22 cellular contexts compared by ENCODE assay signal in genomic region chr9:38042626-38043359, GRCh38. TPM values are rescaled to one million over a fixed set of nuclear protein-coding genes. Genes with fewer than 3 reads are reported as not detected.
DNase-seq lines count a peak whose midpoint lies in the region; ATAC-seq, FAIRE-seq and TF ChIP-seq lines count a peak whose summit lies in the region.
"Had no signal": no experiment of that assay in that cellular context is flagged by ENCODE, and none has a peak within 500 bp of the region (broad histone marks: within the 10 kb centered on the region; RNA-seq: fewer than 3 reads in every experiment).

No MANE protein-coding gene starts in this region.

- no peak for TF ChIP-seq CTCF in HFFc6 (IDR thresholded peaks at IDR 0.05)
- no peak for TF ChIP-seq CTCF in astrocyte (IDR thresholded peaks at IDR 0.05; ENCODE audit: insufficient read depth, low read depth, low read length)
- no peak for TF ChIP-seq CTCF in heart right ventricle (IDR thresholded peaks at IDR 0.05)

- H3K36me3 ChIP-seq in astrocyte (ENCODE audit: insufficient read depth, low read length) (no peaks in the 10 kb centered on the region), heart right ventricle (no peaks in the 10 kb centered on the region), trophoblast cell (ENCODE audit: control insufficient read depth in 1 of 2, insufficient read depth in 2 of 2, low read length in 2 of 2) (peaks cover 5 to 6% of the 10 kb centered on the region in 2 experiments)
- H3K36me3 ChIP-seq: thyroid gland had no signal

- H2BK12ac ChIP-seq in trophoblast cell (ENCODE audit: low read length): peak overlapping the region; percentile 7

- H3K27me3 ChIP-seq in astrocyte (ENCODE audit: insufficient read depth, low read length) (no peaks in the 10 kb centered on the region), heart right ventricle (no peaks in the 10 kb centered on the region), trophoblast cell (ENCODE audit: insufficient read depth, low read length) (no peaks in the 10 kb centered on the region)
- H3K27me3 ChIP-seq: thyroid gland had no signal

- no peaks in the 10 kb centered on the region for H3K9me3 ChIP-seq in astrocyte (ENCODE audit: insufficient read depth, low read depth, low read length)
- no peaks in the 10 kb centered on the region for H3K9me3 ChIP-seq in heart right ventricle
- H3K9me3 ChIP-seq in trophoblast cell (ENCODE audit: insufficient read depth, low read depth, low read length): no peaks in the 10 kb centered on the region
- H3K9me3 ChIP-seq: thyroid gland had no signal

- intact Hi-C loops in heart right ventricle (cut with DNase I): no loop called here

- peaks cover 44% of the 10 kb centered on the region for H3K4me1 ChIP-seq in astrocyte (ENCODE audit: insufficient read depth, low read length)
- peaks cover 40 to 98% (median 75%) of the 10 kb centered on the region in 9 donors for H3K4me1 ChIP-seq in heart right ventricle
- H3K4me1 ChIP-seq in trophoblast cell (ENCODE audit: control insufficient read depth in 1 of 2, insufficient read depth in 2 of 2, low read length in 2 of 2): peaks cover 67 to 86% of the 10 kb centered on the region in 2 experiments

- H3K4me3 Mint-ChIP-seq in HFFc6 (no peak overlapping the region), astrocyte (ENCODE audit: unreplicated experiment) (no peak overlapping the region)
- H3K4me3 Mint-ChIP-seq: activated CD8-positive, alpha-beta T cell treated with anti-CD3 and anti-CD28 coated beads for 36 hours; activated naive CD8-positive, alpha-beta T cell treated with anti-CD3 and anti-CD28 coated beads, Interleukin-2, amount 50 U/mL, for 24 hours; activated T-cell treated with anti-CD3 and anti-CD28 coated beads, Interleukin-2, amount 50 U/mL, for 72 hours had no signal

- no peaks in the 10 kb centered on the region for H3K27me3 Mint-ChIP-seq in HFFc6 (ENCODE audit: insufficient read depth)
- H3K27me3 Mint-ChIP-seq in astrocyte (ENCODE audit: low read depth, unreplicated experiment): no peaks in the 10 kb centered on the region
- H3K27me3 Mint-ChIP-seq: activated CD8-positive, alpha-beta T cell treated with anti-CD3 and anti-CD28 coated beads for 36 hours; activated naive CD8-positive, alpha-beta T cell treated with anti-CD3 and anti-CD28 coated beads, Interleukin-2, amount 50 U/mL, for 24 hours had no signal

- H3K23ac ChIP-seq in trophoblast cell (ENCODE audit: low read length): no peak overlapping the region

- H3K4me2 ChIP-seq in astrocyte (ENCODE audit: low read length) (no peak overlapping the region), trophoblast cell (ENCODE audit: low read length) (no peak overlapping the region)
- H3K4me2 ChIP-seq: smooth muscle cell had no signal

- no peak overlapping the region for H2BK5ac ChIP-seq in trophoblast cell (ENCODE audit: low read depth, low read length, poor library complexity)

- H3K9ac ChIP-seq in astrocyte (ENCODE audit: low read length): no peak overlapping the region
- no peak overlapping the region for H3K9ac ChIP-seq in trophoblast cell (ENCODE audit: low read length)

- peak overlapping the region; percentile 8 for H3K14ac ChIP-seq in trophoblast cell (ENCODE audit: low read length)

- no peaks in the 10 kb centered on the region for H3K9me3 Mint-ChIP-seq in HFFc6
- H3K9me3 Mint-ChIP-seq in astrocyte (ENCODE audit: unreplicated experiment): no peaks in the 10 kb centered on the region
- H3K9me3 Mint-ChIP-seq: activated CD8-positive, alpha-beta T cell treated with anti-CD3 and anti-CD28 coated beads for 36 hours; activated naive CD8-positive, alpha-beta T cell treated with anti-CD3 and anti-CD28 coated beads, Interleukin-2, amount 50 U/mL, for 24 hours; activated T-cell treated with anti-CD3 and anti-CD28 coated beads, Interleukin-2, amount 50 U/mL, for 72 hours had no signal

- H2AFZ ChIP-seq in astrocyte (ENCODE audit: low read depth, low read length) (no peak overlapping the region), trophoblast cell (ENCODE audit: insufficient read depth, low read length, poor library complexity) (no peak overlapping the region)

- H3K4me1 Mint-ChIP-seq in HFFc6 (ENCODE audit: low read depth): peaks cover 91% of the 10 kb centered on the region
- H3K4me1 Mint-ChIP-seq in astrocyte (ENCODE audit: low read depth, unreplicated experiment): peaks cover 81% of the 10 kb centered on the region

- DNase-seq in HFFc6 (no peak), astrocyte (ENCODE audit: low read depth) (no peak), heart right ventricle (no peak), trophoblast cell (no peak), NCI-H2227 treated with DMSO at 0.1 percent for 48 hours (lab: John Stamatoyannopoulos, UW) (no peak), DMS53 treated with DMSO at 0.1 percent for 48 hours (lab: John Stamatoyannopoulos, UW; ENCODE audit: unreplicated experiment) (no peak)
- DNase-seq in activated CD4-positive, alpha-beta T cell treated with anti-CD3 and anti-CD28 coated beads, Interleukin-2, amount 50 U/mL, for 4 hours: no peak
- DNase-seq: activated CD8-positive, alpha-beta T cell treated with anti-CD3 and anti-CD28 coated beads for 36 hours; activated naive CD8-positive, alpha-beta T cell treated with anti-CD3 and anti-CD28 coated beads, Interleukin-2, amount 50 U/mL, for 24 hours; activated T-cell treated with anti-CD3 and anti-CD28 coated beads, Interleukin-2, amount 50 U/mL, for 72 hours; Calu3; central memory CD4-positive, alpha-beta T cell; GDM1; NCI-H2171; NCI-H774; PC-3; SW 1271 had no signal

- peaks cover 14% of the 10 kb centered on the region for H3K36me3 Mint-ChIP-seq in HFFc6 (ENCODE audit: low read depth)
- H3K36me3 Mint-ChIP-seq in astrocyte (ENCODE audit: low read depth, unreplicated experiment): peaks cover 10% of the 10 kb centered on the region

- peak overlapping the region; percentile 71 for H3K4ac ChIP-seq in trophoblast cell (ENCODE audit: low read depth, low read length)

- no peak overlapping the region for H4K8ac ChIP-seq in trophoblast cell (ENCODE audit: low read depth, low read length)

- H3K27ac Mint-ChIP-seq in HFFc6 (0 out of 2 replicates have a peak overlapping the region, but pooled peaks have one; percentile 37), astrocyte (ENCODE audit: unreplicated experiment) (peak overlapping the region; percentile 80)
- H3K27ac Mint-ChIP-seq: activated CD8-positive, alpha-beta T cell treated with anti-CD3 and anti-CD28 coated beads for 36 hours; activated naive CD8-positive, alpha-beta T cell treated with anti-CD3 and anti-CD28 coated beads, Interleukin-2, amount 50 U/mL, for 24 hours; activated T-cell treated with anti-CD3 and anti-CD28 coated beads, Interleukin-2, amount 50 U/mL, for 72 hours had no signal

- 56 to 65% methylated on average over 8 of the region's 8 CpGs for WGBS in heart right ventricle, 2 donors
- WGBS in trophoblast cell (ENCODE audit: extremely low coverage, insufficient coverage, insufficient read length): no CpG with 5 or more reads among the region's 8 CpGs

- H3K4me3 ChIP-seq in astrocyte (ENCODE audit: insufficient read depth, low read depth, low read length): no peak overlapping the region
- H3K4me3 ChIP-seq in heart right ventricle: no peak overlapping the region
- H3K4me3 ChIP-seq in trophoblast cell (ENCODE audit: low read depth, low read length): no peak overlapping the region
- H3K4me3 ChIP-seq: GM12878, smooth muscle cell, thyroid gland had no signal

- H2AK5ac ChIP-seq in trophoblast cell (ENCODE audit: low read length): peak overlapping the region; percentile 12

- peaks cover 49% of the 10 kb centered on the region for H3K79me1 ChIP-seq in trophoblast cell (ENCODE audit: low read length)

- peaks cover 95% of the 10 kb centered on the region for H3K79me2 ChIP-seq in astrocyte (ENCODE audit: insufficient read depth, low read length)
- peaks cover 26% of the 10 kb centered on the region for H3K79me2 ChIP-seq in trophoblast cell (ENCODE audit: control insufficient read depth, insufficient read depth, low read length, poor library complexity)

- no peak overlapping the region for H4K12ac ChIP-seq in trophoblast cell (ENCODE audit: low read depth, low read length)

- peak overlapping the region; percentile 16 for H3K18ac ChIP-seq in trophoblast cell (ENCODE audit: low read length)

- peaks cover 73% of the 10 kb centered on the region for H4K20me1 ChIP-seq in astrocyte (ENCODE audit: insufficient read depth, low read length)

- FAIRE-seq in astrocyte (lab: Jason Lieb, UNC): no peak
- FAIRE-seq: GM12878 had no signal

- H2BK120ac ChIP-seq in trophoblast cell (ENCODE audit: insufficient read depth, low read length, poor library complexity): no peak overlapping the region

- ATAC-seq in heart right ventricle (peak in 3 of 8 donors; percentile 11 to 23 (median 18)), HG02610 (IDR thresholded peaks at IDR 0.05; ENCODE audit: unreplicated experiment) (no peak)
- ATAC-seq: activated CD8-positive, alpha-beta T cell treated with anti-CD3 and anti-CD28 coated beads for 36 hours; activated naive CD8-positive, alpha-beta T cell treated with anti-CD3 and anti-CD28 coated beads, Interleukin-2, amount 50 U/mL, for 24 hours; activated T-cell treated with anti-CD3 and anti-CD28 coated beads, Interleukin-2, amount 50 U/mL, for 72 hours; GM12878; left lobe of liver; PC-3 had no signal

- H3K27ac ChIP-seq in astrocyte (ENCODE audit: low read depth, low read length) (no peak overlapping the region), heart right ventricle (peak overlapping the region; percentile 5 to 82 (median 60)), trophoblast cell (ENCODE audit: low read depth, low read length) (peak overlapping the region; percentile 12)

- H4K91ac ChIP-seq in trophoblast cell (ENCODE audit: low read depth, low read length): no peak overlapping the region

RNA-seq across cellular contexts. Expression of gene SHB, which starts 26.2 kb away (rescaled TPM):
- total RNA-seq in HFFc6 (2021; fragmentation: NEBNext Ultra II Directional; extraction: Animal tissue kit (Norgen Biotek cat#: 25700)): 10 to 100 TPM; 26.8 to 29.8 (median 28.6) TPM
- total RNA-seq in astrocyte (53.4 and 54.5 TPM in 2 replicates), heart right ventricle (10 to 100 TPM; 13.9 to 26.6 (median 18.0) TPM)
- polyA plus RNA-seq in heart right ventricle: 10 to 100 TPM in 1 of 2 donors, 1 to 10 TPM in 1; 5.7 to 19.2 TPM
- polyA plus RNA-seq in trophoblast cell (2013): 21.8 and 22.1 TPM in 2 replicates
